8 cellular contexts compared by ENCODE assay signal in the genomic region with DNA sequence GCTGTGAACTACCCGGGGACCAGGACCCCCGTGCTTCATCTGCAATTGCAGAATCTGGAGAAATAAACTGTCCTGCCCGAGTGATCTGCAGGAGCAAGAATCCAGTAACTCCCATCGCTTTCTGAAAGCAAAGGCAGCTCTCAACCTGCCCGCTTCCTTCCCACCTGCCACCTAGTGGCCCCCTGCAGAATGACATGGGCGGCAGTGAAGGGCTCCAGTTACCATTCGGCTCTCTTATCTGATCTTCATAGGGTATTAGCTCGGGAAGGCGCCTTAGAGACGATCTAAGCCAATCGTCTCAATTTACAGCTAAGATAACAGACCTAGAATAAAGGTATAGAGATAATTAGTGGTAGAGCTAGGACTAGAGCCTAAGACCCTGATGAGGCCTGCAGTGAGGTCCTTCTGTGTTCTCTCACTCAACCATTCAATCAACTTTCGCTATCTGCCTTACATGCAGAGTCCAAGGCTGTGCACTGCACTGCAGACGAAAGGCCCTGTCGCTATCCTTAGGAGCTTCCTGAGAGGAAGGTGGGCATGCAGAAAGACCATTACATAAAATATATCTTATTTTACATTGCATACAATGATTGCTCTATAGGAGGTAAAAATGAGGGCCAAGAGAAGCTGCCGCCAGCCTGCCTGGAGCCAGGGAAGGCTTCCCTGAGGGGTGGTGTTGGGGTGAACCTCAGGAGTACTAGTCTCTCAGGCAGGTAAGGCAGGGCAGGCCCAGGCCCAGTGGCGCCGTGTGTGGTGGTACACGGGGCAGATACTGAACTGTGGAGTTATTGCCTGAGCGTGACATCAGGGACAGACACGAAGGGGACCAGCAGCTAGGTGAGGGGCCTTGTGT. TPM values are rescaled to one million over a fixed set of nuclear protein-coding genes. Genes with fewer than 3 reads are reported as not detected.
DNase-seq lines count a peak whose midpoint lies in the region; ATAC-seq and TF ChIP-seq lines count a peak whose summit lies in the region.

No MANE protein-coding gene starts in this region.

- POLR2A ChIA-PET in activated B cell treated with CpG ODN at 0.5 μM for 24 hours (lab: Charles Lee), result interaction anchor here (1.1 to 1.7 kb wide), 2 partner anchors 120 to 184 kb away, joined by 3 to 6 read pairs; a partner anchor contains a TSS

- H3K27ac Mint-ChIP-seq in activated B cell treated with CpG ODN at 0.5 μM for 24 hours, result peak overlapping the region; percentile 21

- peaks cover 30% of the 10 kb centered on the region for H3K27me3 Mint-ChIP-seq in activated B cell treated with CpG ODN at 0.5 μM for 24 hours

- peaks cover 5% of the 10 kb centered on the region for H3K9me3 Mint-ChIP-seq in activated B cell treated with CpG ODN at 0.5 μM for 24 hours

- intact Hi-C loops in activated B cell treated with CpG ODN at 0.5 μM for 24 hours (cut with micrococcal nuclease), result loop anchor here (1.0 kb wide), 6 partner anchors 20 to 252 kb away; a partner anchor contains a TSS

- peaks cover 6% of the 10 kb centered on the region for H3K4me1 Mint-ChIP-seq in activated B cell treated with CpG ODN at 0.5 μM for 24 hours

- TF ChIP-seq CTCF in GM12865 (IDR thresholded peaks at IDR 0.05; ENCODE audit: insufficient read depth, low read depth, low read length, missing control alignments) (peak; percentile 98), activated B cell treated with CpG ODN at 0.5 μM for 24 hours (IDR thresholded peaks at IDR 0.05) (peak; percentile 91), cardiac fibroblast (IDR thresholded peaks at IDR 0.05; ENCODE audit: low read depth, low read length) (peak; percentile 99)

- CTCF ChIA-PET in activated B cell treated with CpG ODN at 0.5 μM for 24 hours (lab: Charles Lee), result interaction anchor here (0.6 to 3.6 kb wide), 25 partner anchors 8 to 513 kb away, joined by 3 to 22 read pairs (median 4); a partner anchor contains a TSS

- H3K36me3 Mint-ChIP-seq in activated B cell treated with CpG ODN at 0.5 μM for 24 hours (ENCODE audit: low read depth), result no peaks in the 10 kb centered on the region

- ATAC-seq in HG03097 (IDR thresholded peaks at IDR 0.05; ENCODE audit: low FRiP score, unreplicated experiment), result peak; percentile 57
- peak; percentile 100 for ATAC-seq in activated B cell treated with CpG ODN at 0.5 μM for 24 hours (ENCODE audit: low read depth)
- no peak for ATAC-seq in GM19452 (IDR thresholded peaks at IDR 0.05; ENCODE audit: unreplicated experiment)

- peak overlapping the region; percentile 64 for H3K4me3 Mint-ChIP-seq in activated B cell treated with CpG ODN at 0.5 μM for 24 hours

- no peak overlapping the region for H3K4me3 ChIP-seq in GM12865 (ENCODE audit: low read depth, low read length)
- H3K4me3 ChIP-seq in cardiac fibroblast (replicated peaks in 1 of 2; ENCODE audit: low read depth in 2 of 2, low read length in 2 of 2), result no peak overlapping the region

- DNase-seq in GM12865 (ENCODE audit: low read depth), result peak; percentile 84
- DNase-seq in NCI-H2196 treated with DMSO at 0.1 percent for 48 hours (lab: John Stamatoyannopoulos, UW; ENCODE audit: unreplicated experiment), result peak; percentile 68
- DNase-seq in activated B cell treated with CpG ODN at 0.5 μM for 24 hours, result peak; percentile 68
- DNase-seq in cardiac fibroblast (ENCODE audit: low read depth in 2 of 2), result peak; percentile 82 to 86
- peak; percentile 80 for DNase-seq in kidney glomerular epithelial cell (lab: John Stamatoyannopoulos, UW)
- peak; percentile 78 for DNase-seq in stimulated activated CD4-positive, alpha-beta T cell treated with anti-CD3 and anti-CD28 coated beads, Interleukin-1b, Interleukin-23, amount 100 ng/mL, for 48 hours

RNA-seq across cellular contexts. Expression of a gene that starts 7.1 kb away (rescaled TPM):
- 28.7 and 29.9 TPM in 2 replicates for total RNA-seq in activated B cell treated with CpG ODN at 0.5 μM for 24 hours

RNA-seq across cellular contexts. Expression of a gene that starts 24.2 kb away (rescaled TPM):
- not detected in 2 replicates for total RNA-seq in activated B cell treated with CpG ODN at 0.5 μM for 24 hours
